ENCODE assay signal across 1 cellular context in genomic region chr15:66497502-66498455, GRCh38.
TF ChIP-seq lines count a peak whose summit lies in the region.

TSS of gene SNAPC5 (minus strand) at chr15:66497762. CDS start at chr15:66497731, 31 bp downstream.

TF ChIP-seq in K562, 482 proteins besides CTCF, POLR2A, EP300 and RAD21 (continued from another document and continues in another):
- TF ChIP-seq AFF1 (IDR thresholded peaks at IDR 0.05; ENCODE audit: low read depth in 1 of 2, partially characterized antibody in 2 of 2) (peak in 1 of 2 experiments; percentile 64), ZNF41 (CRISPR knock-in tag; conservative IDR thresholded peaks at IDR 0.05) (no peak), PPARD (CRISPR knock-in tag; IDR thresholded peaks at IDR 0.05) (no peak), TAF15 (IDR thresholded peaks at IDR 0.05; ENCODE audit: low read depth, low read length) (peak; percentile 79; the same call in 1 of the 2 replicates), ELK3 (CRISPR knock-in tag; IDR thresholded peaks at IDR 0.05) (no peak), USF2 (CRISPR knock-in tag; IDR thresholded peaks at IDR 0.05) (no peak), NBN (IDR thresholded peaks at IDR 0.05; ENCODE audit: low read depth) (peak; percentile 78; the same call in 1 of the 2 replicates), TSC22D4 (tag; IDR thresholded peaks at IDR 0.05) (no peak), BRD4 (IDR thresholded peaks at IDR 0.05) (peak; percentile 87), HOXB6 (CRISPR knock-in tag; IDR thresholded peaks at IDR 0.05; ENCODE audit: borderline replicate concordance) (no peak), HNRNPL (IDR thresholded peaks at IDR 0.05; ENCODE audit: low read depth, low read length) (0 out of 2 replicates have a peak, but pooled peaks have one; percentile 52), MEF2D (tag; conservative IDR thresholded peaks at IDR 0.05; ENCODE audit: low read depth) (0 out of 2 replicates have a peak, but pooled peaks have one; percentile 25), HDAC8 (tag; IDR thresholded peaks at IDR 0.05) (no peak), BCLAF1 (IDR thresholded peaks at IDR 0.05; ENCODE audit: borderline replicate concordance in 1 of 2, control insufficient read depth in 1 of 2, low read depth in 2 of 2, low read length in 1 of 2) (peak; percentile 50 to 75; a peak in 2 of 4 replicates), POLR3A (IDR thresholded peaks at IDR 0.05; ENCODE audit: borderline replicate concordance, extremely low read depth, insufficient read depth, insufficient read length) (no peak), HMGXB4 (CRISPR knock-in tag; IDR thresholded peaks at IDR 0.05) (0 out of 2 replicates have a peak, but pooled peaks have one; percentile 45), MXD1 (CRISPR knock-in tag; IDR thresholded peaks at IDR 0.05; ENCODE audit: borderline replicate concordance, poor library complexity, severe bottlenecking) (peak; percentile 57), MLX (CRISPR knock-in tag; conservative IDR thresholded peaks at IDR 0.05) (no peak), GATAD2A (IDR thresholded peaks at IDR 0.05) (peak; percentile 61; the same call in 1 of the 2 replicates), ZNF778 (CRISPR knock-in tag; IDR thresholded peaks at IDR 0.05) (no peak), HDAC2 (IDR thresholded peaks at IDR 0.05) (peak; percentile 73; the same call in 1 of the 2 replicates), RBM22 (IDR thresholded peaks at IDR 0.05; ENCODE audit: low read depth, low read length, poor library complexity, severe bottlenecking) (peak; percentile 99), ZNF584 (CRISPR knock-in tag; IDR thresholded peaks at IDR 0.05; ENCODE audit: low read depth) (no peak), COPS2 (conservative IDR thresholded peaks at IDR 0.05) (no peak), ZNF347 (CRISPR knock-in tag; IDR thresholded peaks at IDR 0.05; ENCODE audit: low read depth) (no peak), SMAD1 (IDR thresholded peaks at IDR 0.05; ENCODE audit: low read depth, low read length, partially characterized antibody) (peak; percentile 59), ETV5 (CRISPR knock-in tag; IDR thresholded peaks at IDR 0.05; ENCODE audit: low read depth) (peak; percentile 82; the same call in 1 of the 2 replicates), ZNF79 (CRISPR knock-in tag; IDR thresholded peaks at IDR 0.05; ENCODE audit: low read depth) (no peak), ZKSCAN8 (CRISPR knock-in tag; IDR thresholded peaks at IDR 0.05) (no peak), CAMTA2 (CRISPR knock-in tag; conservative IDR thresholded peaks at IDR 0.05) (0 out of 2 replicates have a peak, but pooled peaks have one; percentile 72), SMARCA5 (IDR thresholded peaks at IDR 0.05) (no peak; the same call in 1 of the 2 replicates), GMEB1 (CRISPR knock-in tag; IDR thresholded peaks at IDR 0.05) (no peak), ZBTB17 (CRISPR knock-in tag; IDR thresholded peaks at IDR 0.05) (peak; percentile 40; the same call in 1 of the 2 replicates), HNRNPH1 (optimal IDR thresholded peaks at IDR 0.05; ENCODE audit: low read depth, low read length) (no peak), EP400 (IDR thresholded peaks at IDR 0.05) (peak; percentile 92), ILF3 (IDR thresholded peaks at IDR 0.05; ENCODE audit: borderline replicate concordance) (peak; percentile 93; the same call in 1 of the 2 replicates), TAF1 (IDR thresholded peaks at IDR 0.05; ENCODE audit: control insufficient read depth, extremely low read depth, insufficient read depth, low read length, severe bottlenecking) (peak; percentile 73), NFYB (IDR thresholded peaks at IDR 0.05; ENCODE audit: extremely low read depth, insufficient read length) (no peak), TCF7 (IDR thresholded peaks at IDR 0.05; ENCODE audit: borderline replicate concordance) (no peak), BACH1 (tag; IDR thresholded peaks at IDR 0.05) (peak; percentile 51; the same call in 1 of the 2 replicates), SP1 (CRISPR knock-in tag; IDR thresholded peaks at IDR 0.05) (peak; percentile 91), SAFB2 (IDR thresholded peaks at IDR 0.05; ENCODE audit: borderline replicate concordance, low read depth, low read length, severe bottlenecking) (no peak), CCAR2 (IDR thresholded peaks at IDR 0.05; ENCODE audit: low read depth, low read length) (no peak), ZNF174 (CRISPR knock-in tag; IDR thresholded peaks at IDR 0.05) (no peak), PBX2 (CRISPR knock-in tag; IDR thresholded peaks at IDR 0.05; ENCODE audit: low read depth) (no peak), PBX2 (tag; conservative IDR thresholded peaks at IDR 0.05; ENCODE audit: low read depth) (peak; percentile 65; the same call in 1 of the 2 replicates), XRCC3 (IDR thresholded peaks at IDR 0.05) (no peak), CREB5 (CRISPR knock-in tag; IDR thresholded peaks at IDR 0.05) (no peak), SNIP1 (IDR thresholded peaks at IDR 0.05; ENCODE audit: low read depth) (no peak), ZNF561 (CRISPR knock-in tag; conservative IDR thresholded peaks at IDR 0.05) (no peak)
